Comparison of ENCODE assay signal across 1 cellular context in genomic region chr15:82567661-82568060, GRCh38.
TF ChIP-seq lines count a peak whose summit lies in the region.

No MANE protein-coding gene starts in this region.

TF ChIP-seq in K562, 482 proteins besides CTCF, POLR2A, EP300 and RAD21:
- no peak for TF ChIP-seq XRCC5 (IDR thresholded peaks at IDR 0.05; ENCODE audit: low read depth, low read length)
- no peak for TF ChIP-seq CEBPG (CRISPR knock-in tag; IDR thresholded peaks at IDR 0.05)
- no peak for TF ChIP-seq CEBPG (tag; conservative IDR thresholded peaks at IDR 0.05 in 1 of 2, IDR thresholded peaks at IDR 0.05 in 1 of 2)
- TF ChIP-seq NR2C2 (CRISPR knock-in tag; IDR thresholded peaks at IDR 0.05): no peak
- peak; percentile 15; the same call in 1 of the 2 replicates for TF ChIP-seq NR2C2 (tag; IDR thresholded peaks at IDR 0.05)
- no peak for TF ChIP-seq TEAD4 (IDR thresholded peaks at IDR 0.05; ENCODE audit: low read length)
- TF ChIP-seq TEAD4 (CRISPR knock-in tag; IDR thresholded peaks at IDR 0.05; ENCODE audit: borderline replicate concordance): no peak
- no peak for TF ChIP-seq TEAD1 (CRISPR knock-in tag; IDR thresholded peaks at IDR 0.05)
- no peak for TF ChIP-seq MITF (IDR thresholded peaks at IDR 0.05)
- TF ChIP-seq ELK1 (CRISPR knock-in tag; IDR thresholded peaks at IDR 0.05): no peak
- TF ChIP-seq NCOA1 (IDR thresholded peaks at IDR 0.05; ENCODE audit: low read depth): no peak
- peak in 1 of 2 experiments; percentile 43; a peak in 1 of 4 replicates for TF ChIP-seq RCOR1 (IDR thresholded peaks at IDR 0.05; ENCODE audit: borderline replicate concordance in 1 of 2, low read depth in 2 of 2, low read length in 2 of 2)
- TF ChIP-seq CEBPB (tag; IDR thresholded peaks at IDR 0.05): no peak
- 0 out of 2 replicates have a peak, but pooled peaks have one; percentile 6 for TF ChIP-seq TAL1 (IDR thresholded peaks at IDR 0.05)
- no peak for TF ChIP-seq OTX1 (CRISPR knock-in tag; IDR thresholded peaks at IDR 0.05)
- no peak for TF ChIP-seq ZNF277 (CRISPR knock-in tag; IDR thresholded peaks at IDR 0.05; ENCODE audit: borderline replicate concordance)
- no peak for TF ChIP-seq YY1 (IDR thresholded peaks at IDR 0.05; ENCODE audit: borderline replicate concordance in 1 of 3, control insufficient read depth in 1 of 3, extremely low read depth in 1 of 3, insufficient read depth in 3 of 3, insufficient read length in 1 of 3, insufficient replicate concordance in 2 of 3, low read depth in 1 of 3, low read length in 2 of 3)
- no peak for TF ChIP-seq ZNF395 (CRISPR knock-in tag; IDR thresholded peaks at IDR 0.05)
- no peak for TF ChIP-seq MBD2 (IDR thresholded peaks at IDR 0.05; ENCODE audit: borderline replicate concordance, low read depth)
- TF ChIP-seq ZNF449 (CRISPR knock-in tag; IDR thresholded peaks at IDR 0.05): no peak
- TF ChIP-seq CBX1 (IDR thresholded peaks at IDR 0.05; ENCODE audit: low read depth): no peak
- no peak for TF ChIP-seq ELF1 (tag; IDR thresholded peaks at IDR 0.05)
- no peak for TF ChIP-seq ASH1L (IDR thresholded peaks at IDR 0.05; ENCODE audit: borderline replicate concordance, low read depth, partially characterized antibody)
- no peak for TF ChIP-seq MTA2 (IDR thresholded peaks at IDR 0.05; ENCODE audit: low read depth)
- no peak for TF ChIP-seq ZNF695 (CRISPR knock-in tag; IDR thresholded peaks at IDR 0.05)
- 0 out of 2 replicates have a peak, but pooled peaks have one; percentile 16 for TF ChIP-seq CTBP1 (IDR thresholded peaks at IDR 0.05; ENCODE audit: borderline replicate concordance)
- TF ChIP-seq ATF1 (CRISPR knock-in tag; IDR thresholded peaks at IDR 0.05): no peak
- no peak for TF ChIP-seq ATF1 (tag; IDR thresholded peaks at IDR 0.05)
- no peak for TF ChIP-seq STAT5B (CRISPR knock-in tag; IDR thresholded peaks at IDR 0.05)
- TF ChIP-seq CREB1 (IDR thresholded peaks at IDR 0.05): no peak
- TF ChIP-seq CREB1 (CRISPR knock-in tag; IDR thresholded peaks at IDR 0.05): no peak
- peak; percentile 32; the same call in 1 of the 2 replicates for TF ChIP-seq ARID1B (IDR thresholded peaks at IDR 0.05)
- TF ChIP-seq MXI1 (IDR thresholded peaks at IDR 0.05; ENCODE audit: low read depth, low read length): no peak
- TF ChIP-seq PTTG1 (tag; IDR thresholded peaks at IDR 0.05; ENCODE audit: low read depth): 0 out of 2 replicates have a peak, but pooled peaks have one; percentile 20
- TF ChIP-seq TCF3 (CRISPR knock-in tag; IDR thresholded peaks at IDR 0.05): 0 out of 2 replicates have a peak, but pooled peaks have one; percentile 26
